Comparison of ENCODE assay signal across 28 cellular contexts in the genomic region with DNA sequence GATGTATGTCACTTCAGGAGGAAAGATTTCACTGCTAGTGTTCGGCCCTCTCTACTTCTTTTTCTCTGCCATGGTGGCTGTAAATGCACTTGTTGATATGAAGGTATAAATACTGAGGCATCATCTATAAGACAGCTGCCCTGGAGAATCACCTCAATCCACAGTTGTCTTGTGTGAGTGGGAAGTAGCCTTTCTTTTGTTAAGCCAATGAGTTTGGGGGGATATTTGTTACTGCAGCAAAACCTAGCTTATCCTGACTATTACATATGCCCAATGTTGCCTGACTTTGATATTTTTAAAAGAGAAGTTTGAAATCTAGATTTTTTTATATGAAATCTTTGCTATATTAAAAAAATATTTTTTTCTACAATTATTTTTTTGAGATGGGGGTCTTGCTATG.
"Had no signal": no experiment of that assay in that cellular context is flagged by ENCODE, and none has a peak within 500 bp of the region (broad histone marks: within the 10 kb centered on the region; RNA-seq: fewer than 3 reads in every experiment).

No MANE protein-coding gene starts in this region.

- H3K9me3 Mint-ChIP-seq: dendritic cell treated with granulocyte-macrophage colony-stimulating factor and Interleukin-4, amounts not matched to agents 40 ng/mL and 50 ng/mL, for 4 days had no signal

- ATAC-seq: effector memory CD8-positive, alpha-beta T cell; esophagus mucosa; gastrocnemius medialis; heart right ventricle; left colon; left lobe of liver; left ventricle myocardium superior; lower lobe of right lung; mucosa of descending colon had no signal

- H3K27me3 ChIP-seq: colonic mucosa, esophagus squamous epithelium, gastrocnemius medialis, heart right ventricle had no signal

- FAIRE-seq: endometrium, islet of Langerhans, keratinocyte had no signal

- H3K9me3 ChIP-seq: colonic mucosa, esophagus squamous epithelium, gastrocnemius medialis, lower lobe of right lung, mucosa of descending colon had no signal

- H3K4me3 ChIP-seq: colonic mucosa, esophagus squamous epithelium, gastrocnemius medialis, heart right ventricle, lower lobe of right lung, mucosa of descending colon had no signal

- H3K27ac Mint-ChIP-seq: dendritic cell treated with granulocyte-macrophage colony-stimulating factor and Interleukin-4, amounts not matched to agents 40 ng/mL and 50 ng/mL, for 4 days; effector memory CD8-positive, alpha-beta T cell; endodermal cell; mesothelial cell of epicardium; naive B cell had no signal

- DNase-seq: colonic mucosa; cortex of kidney; effector CD8-positive, alpha-beta T cell; effector memory CD8-positive, alpha-beta T cell; endodermal cell; erythroblast; esophagus squamous epithelium; foreskin fibroblast; foreskin melanocyte; gastrocnemius medialis; glutamatergic neuron; head of caudate nucleus; heart right ventricle; hippocampal formation; left colon; left ventricle myocardium superior; lower lobe of right lung; mesenchymal stem cell; mucosa of descending colon; naive B cell had no signal

- H3K27me3 Mint-ChIP-seq: dendritic cell treated with granulocyte-macrophage colony-stimulating factor and Interleukin-4, amounts not matched to agents 40 ng/mL and 50 ng/mL, for 4 days; naive B cell had no signal

- H3K4me3 Mint-ChIP-seq: dendritic cell treated with granulocyte-macrophage colony-stimulating factor and Interleukin-4, amounts not matched to agents 40 ng/mL and 50 ng/mL, for 4 days; effector memory CD8-positive, alpha-beta T cell; endodermal cell; mesothelial cell of epicardium; naive B cell had no signal

- H3K27ac ChIP-seq: colonic mucosa, epithelial cell of prostate, esophagus squamous epithelium, lower lobe of right lung had no signal

- H3K36me3 ChIP-seq: colonic mucosa, esophagus squamous epithelium, gastrocnemius medialis, heart right ventricle, lower lobe of right lung had no signal
